ENCODE assay signal across 9 cellular contexts in the genomic region with DNA sequence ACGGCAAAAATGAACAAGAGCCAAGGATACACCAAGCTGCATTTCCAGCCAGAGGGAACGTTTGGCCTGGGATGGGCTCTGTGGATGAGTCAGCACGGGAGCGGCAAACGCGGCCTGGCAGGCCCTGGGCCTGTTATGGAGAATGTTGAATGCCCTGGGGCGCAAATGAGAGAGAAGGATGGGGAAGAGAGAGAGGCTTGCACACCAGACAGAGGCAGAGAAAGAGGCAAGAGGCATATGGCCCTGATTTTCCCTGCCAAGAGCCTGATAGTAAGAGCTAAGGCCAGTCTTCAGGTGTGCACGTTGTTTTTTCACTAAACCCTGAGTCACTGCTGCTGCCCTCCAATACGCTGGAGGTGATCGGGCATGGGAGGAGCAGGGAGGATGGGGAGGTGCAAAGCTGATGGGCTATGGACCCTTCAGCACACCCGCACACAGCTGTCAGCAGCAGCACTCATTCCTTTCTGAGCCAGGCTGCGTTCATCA.
DNase-seq lines count a peak whose midpoint lies in the region; ATAC-seq and TF ChIP-seq lines count a peak whose summit lies in the region.
"Had no signal": no experiment of that assay in that cellular context is flagged by ENCODE, and none has a peak within 500 bp of the region (broad histone marks: within the 10 kb centered on the region; RNA-seq: fewer than 3 reads in every experiment).

No MANE protein-coding gene starts in this region.

- peaks cover 4% of the 10 kb centered on the region for H3K27me3 Mint-ChIP-seq in activated CD8-positive, alpha-beta T cell treated with anti-CD3 and anti-CD28 coated beads for 36 hours

- no peak overlapping the region for H3K27ac Mint-ChIP-seq in activated CD8-positive, alpha-beta T cell treated with anti-CD3 and anti-CD28 coated beads for 36 hours
- H3K27ac Mint-ChIP-seq: activated T-cell treated with anti-CD3 and anti-CD28 coated beads, Interleukin-2, amount 50 U/mL, for 72 hours had no signal

- H3K36me3 Mint-ChIP-seq in activated CD8-positive, alpha-beta T cell treated with anti-CD3 and anti-CD28 coated beads for 36 hours (ENCODE audit: low read depth): no peaks in the 10 kb centered on the region

- H3K4me1 Mint-ChIP-seq in activated CD8-positive, alpha-beta T cell treated with anti-CD3 and anti-CD28 coated beads for 36 hours (ENCODE audit: low read depth): no peaks in the 10 kb centered on the region

- CTCF ChIA-PET in activated CD8-positive, alpha-beta T cell treated with anti-CD3 and anti-CD28 coated beads for 36 hours (lab: Charles Lee): interaction anchor here (0.8 kb wide), 1 partner anchor 239 kb away, joined by 3 read pairs; no protein-coding TSS in a partner anchor

- 0 out of 2 replicates have a peak overlapping the region, but pooled peaks have one; percentile 5 for H3K9ac ChIP-seq in ES-I3 (ENCODE audit: low read depth, low read length)
- H3K9ac ChIP-seq in rectal smooth muscle tissue (ENCODE audit: low read length): no peak overlapping the region

- ATAC-seq in esophagus mucosa (peak; percentile 87), HG02981 (IDR thresholded peaks at IDR 0.05; ENCODE audit: unreplicated experiment) (no peak)
- ATAC-seq in activated CD8-positive, alpha-beta T cell treated with anti-CD3 and anti-CD28 coated beads for 36 hours: no peak
- ATAC-seq: activated T-cell treated with anti-CD3 and anti-CD28 coated beads, Interleukin-2, amount 50 U/mL, for 72 hours had no signal

- no peak for TF ChIP-seq POLR2A in Peyer's patch (IDR thresholded peaks at IDR 0.05)

- POLR2A ChIA-PET in activated CD8-positive, alpha-beta T cell treated with anti-CD3 and anti-CD28 coated beads for 36 hours (lab: Charles Lee): no interaction called here

- H3K36me3 ChIP-seq in ES-I3 (ENCODE audit: insufficient read depth, low read length) (no peaks in the 10 kb centered on the region), Peyer's patch (no peaks in the 10 kb centered on the region), rectal smooth muscle tissue (ENCODE audit: control insufficient read depth, insufficient read depth, low read length) (no peaks in the 10 kb centered on the region)

- no peaks in the 10 kb centered on the region for H3K9me3 Mint-ChIP-seq in activated CD8-positive, alpha-beta T cell treated with anti-CD3 and anti-CD28 coated beads for 36 hours
- H3K9me3 Mint-ChIP-seq: activated T-cell treated with anti-CD3 and anti-CD28 coated beads, Interleukin-2, amount 50 U/mL, for 72 hours had no signal

- TF ChIP-seq CTCF in Peyer's patch (IDR thresholded peaks at IDR 0.05): peak in 1 of 6 experiments; percentile 12
- TF ChIP-seq CTCF in activated CD8-positive, alpha-beta T cell treated with anti-CD3 and anti-CD28 coated beads for 36 hours (IDR thresholded peaks at IDR 0.05): no peak

- H3K4me3 ChIP-seq in Peyer's patch: no peak overlapping the region
- H3K4me3 ChIP-seq in rectal smooth muscle tissue (ENCODE audit: low read length): no peak overlapping the region

- intact Hi-C loops in activated CD8-positive, alpha-beta T cell treated with anti-CD3 and anti-CD28 coated beads for 36 hours (cut with micrococcal nuclease): no loop called here

- H3K4me1 ChIP-seq in ES-I3 (ENCODE audit: insufficient read depth, low read length) (peaks cover 5% of the 10 kb centered on the region), Peyer's patch (peaks cover 0 to 10% (median 0%) of the 10 kb centered on the region in 4 donors), rectal smooth muscle tissue (ENCODE audit: control insufficient read depth, insufficient read depth, low read length) (peaks cover 3% of the 10 kb centered on the region)

- H3K27me3 ChIP-seq in Peyer's patch: no peaks in the 10 kb centered on the region
- no peaks in the 10 kb centered on the region for H3K27me3 ChIP-seq in rectal smooth muscle tissue (ENCODE audit: control insufficient read depth, insufficient read depth, low read length)

- peak in 2 of 3 donors; percentile 73 to 75 for DNase-seq in Peyer's patch
- no peak for DNase-seq in activated CD8-positive, alpha-beta T cell treated with anti-CD3 and anti-CD28 coated beads for 36 hours
- DNase-seq in stimulated activated CD4-positive, alpha-beta T cell treated with anti-CD3 and anti-CD28 coated beads, Interleukin-12 subunit alpha, Interleukin-12 subunit beta, amount 100 ng/mL, for 4 hours: no peak
- no peak for DNase-seq in globus pallidus (ENCODE audit: low spot score)
- DNase-seq: activated T-cell treated with anti-CD3 and anti-CD28 coated beads, Interleukin-2, amount 50 U/mL, for 72 hours had no signal

- H3K27ac ChIP-seq in Peyer's patch: no peak overlapping the region
- H3K27ac ChIP-seq in rectal smooth muscle tissue (ENCODE audit: low read depth, low read length): peak overlapping the region; percentile 0

- no peaks in the 10 kb centered on the region; the same call in 1 of the 2 replicates for H3K9me3 ChIP-seq in ES-I3 (ENCODE audit: control insufficient read depth, insufficient read depth, low read length)
- no peaks in the 10 kb centered on the region for H3K9me3 ChIP-seq in Peyer's patch

- H3K4me3 Mint-ChIP-seq in activated CD8-positive, alpha-beta T cell treated with anti-CD3 and anti-CD28 coated beads for 36 hours: no peak overlapping the region
- H3K4me3 Mint-ChIP-seq: activated T-cell treated with anti-CD3 and anti-CD28 coated beads, Interleukin-2, amount 50 U/mL, for 72 hours had no signal

Comparison
In these comparisons a context has a peak if more than half of its experiments do, and no peak if none do; other contexts are left out.
1. DNase-seq: peak in Peyer's patch (2 of 3); none in activated CD8-positive, alpha-beta T cell treated with anti-CD3 and anti-CD28 coated beads for 36 hours (single experiment), stimulated activated CD4-positive, alpha-beta T cell treated with anti-CD3 and anti-CD28 coated beads, Interleukin-12 subunit alpha, Interleukin-12 subunit beta, amount 100 ng/mL, for 4 hours (single experiment) and globus pallidus (single experiment).